Comparison of ENCODE assay signal across 18 cellular contexts in the genomic region with DNA sequence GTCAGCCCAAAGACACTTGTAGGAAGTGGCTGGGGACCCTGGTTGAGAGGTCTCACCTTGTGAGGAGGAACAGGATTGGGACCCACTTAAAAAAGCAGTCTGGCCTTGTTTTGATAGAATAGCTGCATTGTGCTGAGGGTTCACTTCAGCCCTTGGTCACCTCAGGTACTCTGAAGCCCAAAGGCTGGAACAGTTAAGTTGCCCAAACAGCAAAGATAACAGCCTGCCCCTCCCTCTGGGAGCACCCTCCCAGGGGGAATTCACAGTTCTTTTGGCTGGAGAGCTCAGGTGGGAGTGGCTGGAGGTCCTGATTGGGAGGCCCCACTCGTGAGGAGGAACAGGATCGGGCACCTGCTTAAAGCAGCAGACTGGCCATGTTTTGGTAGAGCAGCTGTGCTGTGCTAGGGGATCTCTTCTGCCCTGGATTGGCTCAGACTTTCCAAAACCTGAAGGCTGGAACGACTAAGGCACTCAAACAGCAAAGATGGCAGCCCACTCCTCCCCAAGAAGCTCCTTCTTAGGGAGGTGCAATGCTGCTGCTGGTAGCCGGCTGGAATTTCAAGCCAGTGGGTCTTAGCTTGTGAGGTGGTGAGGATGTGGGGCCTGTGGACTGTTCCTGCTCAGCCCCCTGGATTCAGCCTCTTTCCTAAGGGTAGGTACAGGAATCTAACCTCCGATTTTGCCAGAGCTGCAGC.
A peak's percentile ranks its signal among the peaks of the same experiment; 100 is the strongest.
DNase-seq lines count a peak whose midpoint lies in the region; ATAC-seq and TF ChIP-seq lines count a peak whose summit lies in the region.
"Had no signal": no experiment of that assay in that cellular context is flagged by ENCODE, and none has a peak within 500 bp of the region (broad histone marks: within the 10 kb centered on the region; RNA-seq: fewer than 3 reads in every experiment).

No MANE protein-coding gene starts in this region.

- H3K27ac Mint-ChIP-seq in activated T-cell treated with anti-CD3 and anti-CD28 coated beads, Interleukin-2, amount 50 U/mL, for 24 hours, result peak overlapping the region; percentile 92
- peak overlapping the region; percentile 98 for H3K27ac Mint-ChIP-seq in activated T-helper 1 cell treated with anti-CD3 and anti-CD28 coated beads, Interleukin-12 subunit alpha, Interleukin-12 subunit beta, Interleukin-2, Interleukin-4 antibody, amounts not matched to agents 30 ng/mL and 10 ng/mL and 1 ng/mL, durations not matched to agents 14 hours and 24 hours and 36 hours

- H3K14ac ChIP-seq in trophoblast cell (ENCODE audit: low read length), result no peak overlapping the region

- H3K4me2 ChIP-seq in trophoblast cell (ENCODE audit: low read length), result no peak overlapping the region

- no peak overlapping the region for H4K8ac ChIP-seq in trophoblast cell (ENCODE audit: low read depth, low read length)

- DNase-seq in activated T-cell treated with anti-CD3 and anti-CD28 coated beads, Interleukin-2, amount 50 U/mL, for 24 hours, result no peak
- no peak for DNase-seq in activated T-cell treated with anti-CD3 and anti-CD28 coated beads, Interleukin-2, amount 50 U/mL, for 4 hours
- no peak for DNase-seq in activated T-helper 1 cell treated with anti-CD3 and anti-CD28 coated beads, Interleukin-12 subunit alpha, Interleukin-12 subunit beta, Interleukin-2, Interleukin-4 antibody, amounts not matched to agents 30 ng/mL and 10 ng/mL and 1 ng/mL, durations not matched to agents 14 hours and 24 hours and 36 hours (ENCODE audit: low spot score)
- DNase-seq in trophoblast cell (no peak), cerebellar nuclear complex (lab: John Stamatoyannopoulos, UW) (no peak)
- DNase-seq: ACHN, dorsolateral prefrontal cortex, foreskin melanocyte, kidney glomerular epithelial cell, NCI-H1694, NCI-H82 had no signal

- no peaks in the 10 kb centered on the region for H3K27me3 ChIP-seq in trophoblast cell (ENCODE audit: insufficient read depth, low read length)
- H3K27me3 ChIP-seq: cardiac muscle cell, dorsolateral prefrontal cortex, tibial nerve had no signal

- H2AFZ ChIP-seq in trophoblast cell (ENCODE audit: insufficient read depth, low read length, poor library complexity), result no peak overlapping the region

- no peak overlapping the region for H2BK5ac ChIP-seq in trophoblast cell (ENCODE audit: low read depth, low read length, poor library complexity)

- H3K27me3 Mint-ChIP-seq in activated T-cell treated with anti-CD3 and anti-CD28 coated beads, Interleukin-2, amount 50 U/mL, for 24 hours, result no peaks in the 10 kb centered on the region
- H3K27me3 Mint-ChIP-seq in activated T-cell treated with anti-CD3 and anti-CD28 coated beads, Interleukin-2, amount 50 U/mL, for 4 hours (ENCODE audit: low read depth), result no peaks in the 10 kb centered on the region
- H3K27me3 Mint-ChIP-seq in activated T-helper 1 cell treated with anti-CD3 and anti-CD28 coated beads, Interleukin-12 subunit alpha, Interleukin-12 subunit beta, Interleukin-2, Interleukin-4 antibody, amounts not matched to agents 30 ng/mL and 10 ng/mL and 1 ng/mL, durations not matched to agents 14 hours and 24 hours and 36 hours (ENCODE audit: insufficient read depth), result no peaks in the 10 kb centered on the region

- H3K79me1 ChIP-seq in trophoblast cell (ENCODE audit: low read length), result no peaks in the 10 kb centered on the region

- no peak overlapping the region for H2AK5ac ChIP-seq in trophoblast cell (ENCODE audit: low read length)

- ATAC-seq in activated T-cell treated with anti-CD3 and anti-CD28 coated beads, Interleukin-2, amount 50 U/mL, for 4 hours, result no peak
- ATAC-seq in HG02642 (IDR thresholded peaks at IDR 0.05; ENCODE audit: poor library complexity, unreplicated experiment), result peak; percentile 1
- ATAC-seq in SK-N-SH treated with all-trans-retinoic acid at 6 μM for 48 hours, result no peak
- no peak for ATAC-seq in HG03565 (IDR thresholded peaks at IDR 0.05; ENCODE audit: unreplicated experiment)

- WGBS in trophoblast cell (ENCODE audit: extremely low coverage, insufficient coverage, insufficient read length), result no CpG with 5 or more reads among the region's 5 CpGs

- no peaks in the 10 kb centered on the region for H3K79me2 ChIP-seq in trophoblast cell (ENCODE audit: control insufficient read depth, insufficient read depth, low read length, poor library complexity)

- intact Hi-C loops in activated T-helper 1 cell treated with anti-CD3 and anti-CD28 coated beads, Interleukin-12 subunit alpha, Interleukin-12 subunit beta, Interleukin-2, Interleukin-4 antibody, amounts not matched to agents 30 ng/mL and 10 ng/mL and 1 ng/mL, durations not matched to agents 14 hours and 24 hours and 36 hours (cut with micrococcal nuclease), result loop anchor here (2.0 to 10.0 kb wide), 3 partner anchors 144 to 298 kb away; no protein-coding TSS in a partner anchor

- H3K36me3 ChIP-seq in trophoblast cell (ENCODE audit: control insufficient read depth in 1 of 2, insufficient read depth in 2 of 2, low read length in 2 of 2), result no peaks in the 10 kb centered on the region
- H3K36me3 ChIP-seq: cardiac muscle cell, tibial nerve had no signal

- no peak overlapping the region for H3K18ac ChIP-seq in trophoblast cell (ENCODE audit: low read length)

- H4K91ac ChIP-seq in trophoblast cell (ENCODE audit: low read depth, low read length), result no peak overlapping the region

- H3K4me1 Mint-ChIP-seq in activated T-cell treated with anti-CD3 and anti-CD28 coated beads, Interleukin-2, amount 50 U/mL, for 24 hours (ENCODE audit: low read depth), result peaks cover 66% of the 10 kb centered on the region
- H3K4me1 Mint-ChIP-seq in activated T-cell treated with anti-CD3 and anti-CD28 coated beads, Interleukin-2, amount 50 U/mL, for 4 hours (ENCODE audit: low read depth), result peaks cover 52% of the 10 kb centered on the region
- H3K4me1 Mint-ChIP-seq in activated T-helper 1 cell treated with anti-CD3 and anti-CD28 coated beads, Interleukin-12 subunit alpha, Interleukin-12 subunit beta, Interleukin-2, Interleukin-4 antibody, amounts not matched to agents 30 ng/mL and 10 ng/mL and 1 ng/mL, durations not matched to agents 14 hours and 24 hours and 36 hours (ENCODE audit: low read depth), result peaks cover 53% of the 10 kb centered on the region

- peak overlapping the region; percentile 10 for H2BK120ac ChIP-seq in trophoblast cell (ENCODE audit: insufficient read depth, low read length, poor library complexity)

- no peak overlapping the region for H3K23ac ChIP-seq in trophoblast cell (ENCODE audit: low read length)

- no peak overlapping the region for H3K4me3 Mint-ChIP-seq in activated T-cell treated with anti-CD3 and anti-CD28 coated beads, Interleukin-2, amount 50 U/mL, for 24 hours
- no peak overlapping the region for H3K4me3 Mint-ChIP-seq in activated T-cell treated with anti-CD3 and anti-CD28 coated beads, Interleukin-2, amount 50 U/mL, for 4 hours
- H3K4me3 Mint-ChIP-seq in activated T-helper 1 cell treated with anti-CD3 and anti-CD28 coated beads, Interleukin-12 subunit alpha, Interleukin-12 subunit beta, Interleukin-2, Interleukin-4 antibody, amounts not matched to agents 30 ng/mL and 10 ng/mL and 1 ng/mL, durations not matched to agents 14 hours and 24 hours and 36 hours, result no peak overlapping the region
- H3K4me3 Mint-ChIP-seq: CD14-positive monocyte had no signal

- H2BK12ac ChIP-seq in trophoblast cell (ENCODE audit: low read length), result no peak overlapping the region

- peaks cover 0 to 2% of the 10 kb centered on the region in 2 experiments for H3K4me1 ChIP-seq in trophoblast cell (ENCODE audit: control insufficient read depth in 1 of 2, insufficient read depth in 2 of 2, low read length in 2 of 2)

- no peaks in the 10 kb centered on the region for H3K36me3 Mint-ChIP-seq in activated T-cell treated with anti-CD3 and anti-CD28 coated beads, Interleukin-2, amount 50 U/mL, for 24 hours (ENCODE audit: low read depth)
- H3K36me3 Mint-ChIP-seq in activated T-cell treated with anti-CD3 and anti-CD28 coated beads, Interleukin-2, amount 50 U/mL, for 4 hours (ENCODE audit: insufficient read depth), result no peaks in the 10 kb centered on the region
- H3K36me3 Mint-ChIP-seq in activated T-helper 1 cell treated with anti-CD3 and anti-CD28 coated beads, Interleukin-12 subunit alpha, Interleukin-12 subunit beta, Interleukin-2, Interleukin-4 antibody, amounts not matched to agents 30 ng/mL and 10 ng/mL and 1 ng/mL, durations not matched to agents 14 hours and 24 hours and 36 hours (ENCODE audit: low read depth), result peaks cover 17% of the 10 kb centered on the region
- H3K36me3 Mint-ChIP-seq: CD14-positive monocyte had no signal

- H3K4ac ChIP-seq in trophoblast cell (ENCODE audit: low read depth, low read length), result no peak overlapping the region

- H3K9me3 Mint-ChIP-seq in activated T-cell treated with anti-CD3 and anti-CD28 coated beads, Interleukin-2, amount 50 U/mL, for 24 hours, result no peaks in the 10 kb centered on the region
- H3K9me3 Mint-ChIP-seq in activated T-cell treated with anti-CD3 and anti-CD28 coated beads, Interleukin-2, amount 50 U/mL, for 4 hours, result peaks cover 5% of the 10 kb centered on the region
- H3K9me3 Mint-ChIP-seq in activated T-helper 1 cell treated with anti-CD3 and anti-CD28 coated beads, Interleukin-12 subunit alpha, Interleukin-12 subunit beta, Interleukin-2, Interleukin-4 antibody, amounts not matched to agents 30 ng/mL and 10 ng/mL and 1 ng/mL, durations not matched to agents 14 hours and 24 hours and 36 hours, result peaks cover 25% of the 10 kb centered on the region

- H3K27ac ChIP-seq in trophoblast cell (ENCODE audit: low read depth, low read length), result no peak overlapping the region
- H3K27ac ChIP-seq: cardiac muscle cell, dorsolateral prefrontal cortex, epithelial cell of prostate had no signal

- no peak overlapping the region for H4K12ac ChIP-seq in trophoblast cell (ENCODE audit: low read depth, low read length)

- no peaks in the 10 kb centered on the region for H3K9me3 ChIP-seq in trophoblast cell (ENCODE audit: insufficient read depth, low read depth, low read length)

- H3K9ac ChIP-seq in trophoblast cell (ENCODE audit: low read length), result no peak overlapping the region

- H3K4me3 ChIP-seq in trophoblast cell (ENCODE audit: low read depth, low read length), result no peak overlapping the region
- H3K4me3 ChIP-seq: cardiac muscle cell, dorsolateral prefrontal cortex, tibial nerve had no signal

TF ChIP-seq in SK-N-SH treated with all-trans-retinoic acid at 6 μM for 48 hours, 23 proteins besides CTCF, POLR2A, EP300 and RAD21:
- TF ChIP-seq ZFP30 (CRISPR knock-in tag; IDR thresholded peaks at IDR 0.05), result no peak
- no peak for TF ChIP-seq RARB (CRISPR knock-in tag; IDR thresholded peaks at IDR 0.05)
- no peak for TF ChIP-seq ISL1 (CRISPR knock-in tag; IDR thresholded peaks at IDR 0.05)
- TF ChIP-seq ESRRG (CRISPR knock-in tag; IDR thresholded peaks at IDR 0.05), result no peak
